Comparison of ENCODE assay signal across 18 cellular contexts in the genomic region with DNA sequence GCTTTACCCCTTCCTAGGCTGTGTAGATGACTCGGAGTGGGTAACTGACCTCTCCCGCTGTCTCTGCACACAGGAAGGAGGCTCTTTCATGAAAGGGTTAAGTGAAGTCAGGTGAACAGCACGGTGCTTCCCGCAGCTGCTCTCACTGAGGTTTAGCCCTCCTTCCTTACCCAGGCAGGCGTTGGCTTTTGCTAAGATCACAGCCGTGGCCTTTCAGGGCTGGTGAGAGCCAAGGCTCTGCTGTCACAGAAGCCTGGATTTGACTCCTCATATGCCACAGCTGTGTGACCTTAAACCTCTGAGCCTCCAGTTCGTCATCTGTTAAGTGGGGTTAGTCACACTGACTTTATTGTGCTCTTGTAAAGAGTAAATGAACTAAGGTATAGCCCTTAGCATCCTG.
DNase-seq lines count a peak whose midpoint lies in the region; ATAC-seq and TF ChIP-seq lines count a peak whose summit lies in the region.
"Had no signal": no experiment of that assay in that cellular context is flagged by ENCODE, and none has a peak within 500 bp of the region (broad histone marks: within the 10 kb centered on the region; RNA-seq: fewer than 3 reads in every experiment).

No MANE protein-coding gene starts in this region.

- peaks cover 13% of the 10 kb centered on the region for H3K36me3 ChIP-seq in CD8-positive, alpha-beta T cell (ENCODE audit: insufficient read depth, low read length)
- H3K36me3 ChIP-seq in SJCRH30, result no peaks in the 10 kb centered on the region
- H3K36me3 ChIP-seq: WERI-Rb-1 had no signal

- H3K4me3 Mint-ChIP-seq in activated CD4-positive, alpha-beta T cell treated with anti-CD3 and anti-CD28 coated beads, Interleukin-2, amount 10 ng/mL, durations not matched to agents 24 days and 14 days, result peak overlapping the region; percentile 37
- no peak overlapping the region for H3K4me3 Mint-ChIP-seq in CD8-positive, alpha-beta T cell
- H3K4me3 Mint-ChIP-seq in immature natural killer cell, result no peak overlapping the region
- H3K4me3 Mint-ChIP-seq: CD4-positive, alpha-beta memory T cell; IgD-negative memory B cell had no signal

- no peaks in the 10 kb centered on the region for H3K9me3 ChIP-seq in CD8-positive, alpha-beta T cell (ENCODE audit: low read length)
- no peaks in the 10 kb centered on the region for H3K9me3 ChIP-seq in SJCRH30 (replicated peaks)

- intact Hi-C loops in activated CD4-positive, alpha-beta T cell treated with anti-CD3 and anti-CD28 coated beads, Interleukin-2, amount 10 ng/mL, durations not matched to agents 24 days and 14 days (cut with micrococcal nuclease), result no loop called here
- intact Hi-C loops in CD8-positive, alpha-beta T cell (cut with DNase I, micrococcal nuclease), result no loop called here

- peaks cover 8% of the 10 kb centered on the region for H3K36me3 Mint-ChIP-seq in activated CD4-positive, alpha-beta T cell treated with anti-CD3 and anti-CD28 coated beads, Interleukin-2, amount 10 ng/mL, durations not matched to agents 24 days and 14 days (ENCODE audit: low read depth)
- H3K36me3 Mint-ChIP-seq in CD8-positive, alpha-beta T cell, result peaks cover 30% of the 10 kb centered on the region
- peaks cover 4 to 12% (median 6%) of the 10 kb centered on the region in 3 donors for H3K36me3 Mint-ChIP-seq in immature natural killer cell

- ATAC-seq in CD8-positive, alpha-beta T cell, result peak; percentile 74
- no peak for ATAC-seq in HG02763 (IDR thresholded peaks at IDR 0.05; ENCODE audit: unreplicated experiment)
- ATAC-seq in HG02884 (IDR thresholded peaks at IDR 0.05; ENCODE audit: unreplicated experiment), result no peak
- no peak for ATAC-seq in HG02623 (IDR thresholded peaks at IDR 0.05; ENCODE audit: unreplicated experiment)

- peak; percentile 77 for DNase-seq in activated CD4-positive, alpha-beta T cell treated with anti-CD3 and anti-CD28 coated beads, Interleukin-2, amount 10 ng/mL, durations not matched to agents 24 days and 14 days
- DNase-seq in activated CD4-positive, alpha-beta T cell treated with anti-CD3 and anti-CD28 coated beads, Interleukin-2, amount 50 U/mL, for 1 hour, result no peak
- peak in 3 of 7 experiments; percentile 14 to 30 (median 15) for DNase-seq in CD8-positive, alpha-beta T cell
- peak; percentile 68 to 83 for DNase-seq in SJCRH30
- no peak for DNase-seq in immature natural killer cell
- DNase-seq: ACHN; CD4-positive, alpha-beta memory T cell; foreskin melanocyte; midbrain; MV-4-11; NCI-H1930; retina; SW 1271; WERI-Rb-1 had no signal

- H3K27ac Mint-ChIP-seq in activated CD4-positive, alpha-beta T cell treated with anti-CD3 and anti-CD28 coated beads, Interleukin-2, amount 10 ng/mL, durations not matched to agents 24 days and 14 days, result peak overlapping the region; percentile 45
- no peak overlapping the region for H3K27ac Mint-ChIP-seq in CD8-positive, alpha-beta T cell
- H3K27ac Mint-ChIP-seq in immature natural killer cell, result peak overlapping the region in 4 of 6 donors; percentile 2 to 36 (median 34)
- H3K27ac Mint-ChIP-seq: IgD-negative memory B cell had no signal

- no peak overlapping the region for H3K4me3 ChIP-seq in CD8-positive, alpha-beta T cell (ENCODE audit: low read depth, low read length)
- no peak overlapping the region for H3K4me3 ChIP-seq in SJCRH30

- peaks cover 12% of the 10 kb centered on the region for H3K4me1 Mint-ChIP-seq in activated CD4-positive, alpha-beta T cell treated with anti-CD3 and anti-CD28 coated beads, Interleukin-2, amount 10 ng/mL, durations not matched to agents 24 days and 14 days
- peaks cover 15% of the 10 kb centered on the region for H3K4me1 Mint-ChIP-seq in CD8-positive, alpha-beta T cell (ENCODE audit: low read depth)
- peaks cover 24 to 27% of the 10 kb centered on the region in 2 donors for H3K4me1 Mint-ChIP-seq in immature natural killer cell

- no peaks in the 10 kb centered on the region for H3K27me3 Mint-ChIP-seq in activated CD4-positive, alpha-beta T cell treated with anti-CD3 and anti-CD28 coated beads, Interleukin-2, amount 10 ng/mL, durations not matched to agents 24 days and 14 days
- H3K27me3 Mint-ChIP-seq in CD8-positive, alpha-beta T cell (ENCODE audit: low read depth), result no peaks in the 10 kb centered on the region
- peaks cover 0 to 6% (median 2%) of the 10 kb centered on the region in 3 donors for H3K27me3 Mint-ChIP-seq in immature natural killer cell (ENCODE audit: low read depth in 3 of 3)
- H3K27me3 Mint-ChIP-seq: CD4-positive, alpha-beta memory T cell; IgD-negative memory B cell had no signal

- POLR2A ChIA-PET in CD8-positive, alpha-beta T cell (lab: Charles Lee), result no interaction called here

- H3K9me3 Mint-ChIP-seq in activated CD4-positive, alpha-beta T cell treated with anti-CD3 and anti-CD28 coated beads, Interleukin-2, amount 10 ng/mL, durations not matched to agents 24 days and 14 days, result no peaks in the 10 kb centered on the region
- no peaks in the 10 kb centered on the region for H3K9me3 Mint-ChIP-seq in CD8-positive, alpha-beta T cell
- H3K9me3 Mint-ChIP-seq in immature natural killer cell, result no peaks in the 10 kb centered on the region
- H3K9me3 Mint-ChIP-seq: CD4-positive, alpha-beta memory T cell; IgD-negative memory B cell had no signal

- no peaks in the 10 kb centered on the region for H3K27me3 ChIP-seq in CD8-positive, alpha-beta T cell (ENCODE audit: insufficient read depth, low read length)
- H3K27me3 ChIP-seq in SJCRH30, result no peaks in the 10 kb centered on the region

- CTCF ChIA-PET in CD8-positive, alpha-beta T cell (lab: Charles Lee), result no interaction called here

- H3K4me1 ChIP-seq in CD8-positive, alpha-beta T cell (ENCODE audit: insufficient read depth, low read length), result no peaks in the 10 kb centered on the region
- peaks cover 14% of the 10 kb centered on the region for H3K4me1 ChIP-seq in SJCRH30

- H3K27ac ChIP-seq in CD8-positive, alpha-beta T cell (ENCODE audit: low read depth, low read length), result no peak overlapping the region
- H3K27ac ChIP-seq in SJCRH30, result peak overlapping the region; percentile 60
- H3K27ac ChIP-seq: WERI-Rb-1 had no signal

- no peak for TF ChIP-seq CTCF in CD8-positive, alpha-beta T cell (IDR thresholded peaks at IDR 0.05)

Comparison
In these comparisons a context has a peak if more than half of its experiments do, and no peak if none do; other contexts are left out.
1. DNase-seq: peak in activated CD4-positive, alpha-beta T cell treated with anti-CD3 and anti-CD28 coated beads, Interleukin-2, amount 10 ng/mL, durations not matched to agents 24 days and 14 days (single experiment) and SJCRH30 (2 of 2); none in activated CD4-positive, alpha-beta T cell treated with anti-CD3 and anti-CD28 coated beads, Interleukin-2, amount 50 U/mL, for 1 hour (single experiment) and immature natural killer cell (0 of 3).